26 cellular contexts compared by ENCODE assay signal in the genomic region with DNA sequence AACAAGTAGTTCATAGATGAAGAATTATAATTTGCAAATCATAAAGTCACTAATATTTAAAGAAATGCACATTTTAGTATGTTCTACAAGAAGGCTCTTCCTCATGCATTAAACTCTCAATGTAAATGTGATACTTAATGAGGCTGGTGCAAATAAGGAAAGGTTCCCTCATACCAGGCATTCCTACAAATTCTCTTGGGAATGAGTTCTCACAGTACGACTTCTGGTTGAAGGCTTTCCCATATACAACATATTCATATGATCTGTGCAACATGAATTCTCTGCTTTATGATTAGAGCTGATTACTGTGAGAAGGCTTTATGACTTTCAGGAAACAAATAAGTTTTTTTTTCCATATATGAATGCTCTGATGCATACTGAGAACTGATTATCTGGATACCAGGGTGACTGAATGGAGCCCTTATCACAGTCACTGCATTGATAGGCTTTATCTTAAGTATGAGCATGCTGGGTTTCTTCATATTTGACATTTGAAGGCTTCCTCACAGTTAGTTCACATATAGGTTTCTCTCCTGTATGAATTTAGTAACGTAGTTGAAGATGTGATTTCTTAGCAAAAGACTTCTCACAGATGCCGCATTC.
DNase-seq lines count a peak whose midpoint lies in the region; ATAC-seq, FAIRE-seq and TF ChIP-seq lines count a peak whose summit lies in the region.
"Had no signal": no experiment of that assay in that cellular context is flagged by ENCODE, and none has a peak within 500 bp of the region (broad histone marks: within the 10 kb centered on the region; RNA-seq: fewer than 3 reads in every experiment).

No MANE protein-coding gene starts in this region.

- no peak for DNase-seq in activated CD4-positive, alpha-beta T cell treated with anti-CD3 and anti-CD28 coated beads for 36 hours
- DNase-seq in activated CD4-positive, alpha-beta T cell treated with anti-CD3 and anti-CD28 coated beads, Interleukin-2, amount 10 ng/mL, durations not matched to agents 24 days and 14 days: no peak
- DNase-seq in astrocyte (ENCODE audit: low read depth) (no peak), hepatocyte (ENCODE audit: low spot score) (no peak), type B pancreatic cell (ENCODE audit: extremely low spot score, unreplicated experiment) (no peak), ACHN (no peak), NCI-H2227 treated with DMSO at 0.1 percent for 48 hours (lab: John Stamatoyannopoulos, UW) (no peak)
- DNase-seq: activated B cell treated with CpG ODN at 0.5 μM for 24 hours; activated CD4-positive, alpha-beta T cell treated with anti-CD3 and anti-CD28 coated beads, Interleukin-2, amount 50 U/mL, for 48 hours; activated CD8-positive, alpha-beta memory T cell treated with anti-CD3 and anti-CD28 coated beads, Interleukin-2, amount 50 U/mL, for 4 hours; CD8-positive, alpha-beta memory T cell; DMS153; effector memory CD4-positive, alpha-beta T cell; KBM-7; kidney glomerular epithelial cell; MM.1S; NCI-H1417 treated with DMSO at 0.1 percent for 48 hours; NCI-H2107; NCI-H524 treated with DMSO at 0.1 percent for 48 hours; stimulated activated CD4-positive, alpha-beta T cell treated with anti-CD3 and anti-CD28 coated beads, Interleukin-1b, Interleukin-23, amount 100 ng/mL, for 48 hours had no signal

- H3K27me3 ChIP-seq in astrocyte (ENCODE audit: insufficient read depth, low read length) (no peaks in the 10 kb centered on the region), hepatocyte (no peaks in the 10 kb centered on the region)
- H3K27me3 ChIP-seq: neutrophil had no signal

- in situ Hi-C loops in ACHN (cut with HindIII; ENCODE audit: low pct_ligation_motif_present, low pct_unique_long_range_greater_than_20kb, low sequenced_read_pairs): no loop called here

- ATAC-seq in activated CD4-positive, alpha-beta T cell treated with anti-CD3 and anti-CD28 coated beads for 36 hours: peak; percentile 19
- no peak for ATAC-seq in HG02973 (IDR thresholded peaks at IDR 0.05; ENCODE audit: unreplicated experiment)

- no peaks in the 10 kb centered on the region for H3K9me2 ChIP-seq in hepatocyte (replicated peaks; ENCODE audit: insufficient read depth)

- intact Hi-C loops in activated CD4-positive, alpha-beta T cell treated with anti-CD3 and anti-CD28 coated beads for 36 hours (cut with DNase I, micrococcal nuclease): no loop called here
- intact Hi-C loops in activated CD4-positive, alpha-beta T cell treated with anti-CD3 and anti-CD28 coated beads, Interleukin-2, amount 10 ng/mL, durations not matched to agents 24 days and 14 days (cut with micrococcal nuclease): no loop called here

- H3K27ac ChIP-seq in astrocyte (ENCODE audit: low read depth, low read length) (no peak overlapping the region), hepatocyte (peak overlapping the region; percentile 41)
- H3K27ac ChIP-seq: neutrophil had no signal

- TF ChIP-seq CTCF in astrocyte (IDR thresholded peaks at IDR 0.05; ENCODE audit: insufficient read depth, low read depth, low read length) (no peak), hepatocyte (IDR thresholded peaks at IDR 0.05; ENCODE audit: poor library complexity) (no peak), type B pancreatic cell (conservative IDR thresholded peaks at IDR 0.05) (no peak)

- no peak overlapping the region for H2AFZ ChIP-seq in astrocyte (ENCODE audit: low read depth, low read length)
- H2AFZ ChIP-seq in hepatocyte: no peak overlapping the region

- H4K20me1 ChIP-seq in astrocyte (ENCODE audit: insufficient read depth, low read length) (no peaks in the 10 kb centered on the region), hepatocyte (ENCODE audit: insufficient read depth, poor library complexity, severe bottlenecking) (no peaks in the 10 kb centered on the region)

- H3K27me3 Mint-ChIP-seq in activated CD4-positive, alpha-beta T cell treated with anti-CD3 and anti-CD28 coated beads for 36 hours: no peaks in the 10 kb centered on the region
- no peaks in the 10 kb centered on the region for H3K27me3 Mint-ChIP-seq in activated CD4-positive, alpha-beta T cell treated with anti-CD3 and anti-CD28 coated beads, Interleukin-2, amount 10 ng/mL, durations not matched to agents 24 days and 14 days
- H3K27me3 Mint-ChIP-seq in astrocyte (ENCODE audit: low read depth, unreplicated experiment): no peaks in the 10 kb centered on the region
- no peaks in the 10 kb centered on the region for H3K27me3 Mint-ChIP-seq in type B pancreatic cell
- H3K27me3 Mint-ChIP-seq: activated B cell treated with CpG ODN at 0.5 μM for 24 hours; activated naive CD8-positive, alpha-beta T cell; B cell; CD8-positive, alpha-beta memory T cell had no signal

- H3K4me3 Mint-ChIP-seq in activated CD4-positive, alpha-beta T cell treated with anti-CD3 and anti-CD28 coated beads for 36 hours: no peak overlapping the region
- H3K4me3 Mint-ChIP-seq in activated CD4-positive, alpha-beta T cell treated with anti-CD3 and anti-CD28 coated beads, Interleukin-2, amount 10 ng/mL, durations not matched to agents 24 days and 14 days: no peak overlapping the region
- H3K4me3 Mint-ChIP-seq in astrocyte (ENCODE audit: unreplicated experiment): no peak overlapping the region
- peak overlapping the region; percentile 17 for H3K4me3 Mint-ChIP-seq in type B pancreatic cell
- H3K4me3 Mint-ChIP-seq: activated B cell treated with CpG ODN at 0.5 μM for 24 hours; activated naive CD8-positive, alpha-beta T cell; B cell; CD8-positive, alpha-beta memory T cell; T-helper 2 cell treated with Interferon-gamma antibody and Interleukin-4, amounts not matched to agents 5 μg/mL and 100 μg/mL, for 36 hours had no signal

- H3K9ac ChIP-seq in astrocyte (ENCODE audit: low read length): no peak overlapping the region

- H3K9me3 ChIP-seq in astrocyte (ENCODE audit: insufficient read depth, low read depth, low read length): no peaks in the 10 kb centered on the region
- H3K9me3 ChIP-seq in hepatocyte (ENCODE audit: low read depth): no peaks in the 10 kb centered on the region
- H3K9me3 ChIP-seq: neutrophil had no signal

- no peak for FAIRE-seq in astrocyte (lab: Jason Lieb, UNC)

- POLR2A ChIA-PET in activated CD4-positive, alpha-beta T cell treated with anti-CD3 and anti-CD28 coated beads for 36 hours (lab: Charles Lee): no interaction called here

- H3K9me3 Mint-ChIP-seq in activated CD4-positive, alpha-beta T cell treated with anti-CD3 and anti-CD28 coated beads for 36 hours (ENCODE audit: low read depth): no peaks in the 10 kb centered on the region
- no peaks in the 10 kb centered on the region for H3K9me3 Mint-ChIP-seq in activated CD4-positive, alpha-beta T cell treated with anti-CD3 and anti-CD28 coated beads, Interleukin-2, amount 10 ng/mL, durations not matched to agents 24 days and 14 days
- H3K9me3 Mint-ChIP-seq in astrocyte (ENCODE audit: unreplicated experiment) (no peaks in the 10 kb centered on the region), type B pancreatic cell (no peaks in the 10 kb centered on the region)
- H3K9me3 Mint-ChIP-seq: activated B cell treated with CpG ODN at 0.5 μM for 24 hours; activated T-helper 2 cell treated with anti-CD3 and anti-CD28 coated beads, Interferon-gamma antibody, Interleukin-2, Interleukin-4, amounts not matched to agents 10 μg/mL and 5 μg/mL and 100 μg/mL, durations not matched to agents 14 hours and 24 hours and 36 hours; CD8-positive, alpha-beta memory T cell; T-helper 2 cell treated with Interferon-gamma antibody and Interleukin-4, amounts not matched to agents 5 μg/mL and 100 μg/mL, for 36 hours had no signal

- peaks cover 5% of the 10 kb centered on the region for H3K4me1 ChIP-seq in astrocyte (ENCODE audit: insufficient read depth, low read length)
- peaks cover 27% of the 10 kb centered on the region for H3K4me1 ChIP-seq in hepatocyte (ENCODE audit: insufficient read depth)

- H3K36me3 Mint-ChIP-seq in activated CD4-positive, alpha-beta T cell treated with anti-CD3 and anti-CD28 coated beads for 36 hours (ENCODE audit: low read depth): no peaks in the 10 kb centered on the region
- H3K36me3 Mint-ChIP-seq in activated CD4-positive, alpha-beta T cell treated with anti-CD3 and anti-CD28 coated beads, Interleukin-2, amount 10 ng/mL, durations not matched to agents 24 days and 14 days (ENCODE audit: low read depth): no peaks in the 10 kb centered on the region
- H3K36me3 Mint-ChIP-seq in astrocyte (ENCODE audit: low read depth, unreplicated experiment) (no peaks in the 10 kb centered on the region), type B pancreatic cell (peaks cover 4% of the 10 kb centered on the region)
- H3K36me3 Mint-ChIP-seq: CD8-positive, alpha-beta memory T cell had no signal

- WGBS in hepatocyte (ENCODE audit: low lambda C conversion rate, missing lambda C conversion rate): 67% methylated on average over 3 of the region's 3 CpGs

- peaks cover 22% of the 10 kb centered on the region for H3K4me1 Mint-ChIP-seq in activated CD4-positive, alpha-beta T cell treated with anti-CD3 and anti-CD28 coated beads for 36 hours
- no peaks in the 10 kb centered on the region for H3K4me1 Mint-ChIP-seq in activated CD4-positive, alpha-beta T cell treated with anti-CD3 and anti-CD28 coated beads, Interleukin-2, amount 10 ng/mL, durations not matched to agents 24 days and 14 days
- H3K4me1 Mint-ChIP-seq in astrocyte (ENCODE audit: low read depth, unreplicated experiment) (peaks cover 38% of the 10 kb centered on the region), type B pancreatic cell (ENCODE audit: unreplicated experiment) (peaks cover 48% of the 10 kb centered on the region)

- CTCF ChIA-PET in activated CD4-positive, alpha-beta T cell treated with anti-CD3 and anti-CD28 coated beads for 36 hours (lab: Charles Lee): no interaction called here

- H3K79me2 ChIP-seq in astrocyte (ENCODE audit: insufficient read depth, low read length): no peaks in the 10 kb centered on the region
- H3K79me2 ChIP-seq in hepatocyte: no peaks in the 10 kb centered on the region

- no peak overlapping the region for H3K27ac Mint-ChIP-seq in activated CD4-positive, alpha-beta T cell treated with anti-CD3 and anti-CD28 coated beads for 36 hours
- no peak overlapping the region for H3K27ac Mint-ChIP-seq in activated CD4-positive, alpha-beta T cell treated with anti-CD3 and anti-CD28 coated beads, Interleukin-2, amount 10 ng/mL, durations not matched to agents 24 days and 14 days
- H3K27ac Mint-ChIP-seq in astrocyte (ENCODE audit: unreplicated experiment) (peak overlapping the region; percentile 19), type B pancreatic cell (peak overlapping the region; percentile 51)
- H3K27ac Mint-ChIP-seq: activated B cell treated with CpG ODN at 0.5 μM for 24 hours; activated naive CD8-positive, alpha-beta T cell; activated T-helper 2 cell treated with anti-CD3 and anti-CD28 coated beads, Interferon-gamma antibody, Interleukin-2, Interleukin-4, amounts not matched to agents 10 μg/mL and 5 μg/mL and 100 μg/mL, durations not matched to agents 14 hours and 24 hours and 36 hours; B cell; CD8-positive, alpha-beta memory T cell; T-helper 2 cell treated with Interferon-gamma antibody and Interleukin-4, amounts not matched to agents 5 μg/mL and 100 μg/mL, for 36 hours had no signal

- H3K36me3 ChIP-seq in astrocyte (ENCODE audit: insufficient read depth, low read length) (no peaks in the 10 kb centered on the region), hepatocyte (replicated peaks; ENCODE audit: insufficient read depth, low read depth) (no peaks in the 10 kb centered on the region)
- H3K36me3 ChIP-seq: neutrophil had no signal

- H3K4me2 ChIP-seq in astrocyte (ENCODE audit: low read length): no peak overlapping the region
- no peak overlapping the region for H3K4me2 ChIP-seq in hepatocyte

- H3K4me3 ChIP-seq in astrocyte (ENCODE audit: insufficient read depth, low read depth, low read length) (no peak overlapping the region), hepatocyte (no peak overlapping the region)

Comparison
In these comparisons a context has a peak if more than half of its experiments do, and no peak if none do; other contexts are left out.
1. H3K27ac Mint-ChIP-seq: peak in astrocyte (single experiment) and type B pancreatic cell (single experiment); none in activated CD4-positive, alpha-beta T cell treated with anti-CD3 and anti-CD28 coated beads for 36 hours (single experiment) and activated CD4-positive, alpha-beta T cell treated with anti-CD3 and anti-CD28 coated beads, Interleukin-2, amount 10 ng/mL, durations not matched to agents 24 days and 14 days (single experiment).